In the genomic region with DNA sequence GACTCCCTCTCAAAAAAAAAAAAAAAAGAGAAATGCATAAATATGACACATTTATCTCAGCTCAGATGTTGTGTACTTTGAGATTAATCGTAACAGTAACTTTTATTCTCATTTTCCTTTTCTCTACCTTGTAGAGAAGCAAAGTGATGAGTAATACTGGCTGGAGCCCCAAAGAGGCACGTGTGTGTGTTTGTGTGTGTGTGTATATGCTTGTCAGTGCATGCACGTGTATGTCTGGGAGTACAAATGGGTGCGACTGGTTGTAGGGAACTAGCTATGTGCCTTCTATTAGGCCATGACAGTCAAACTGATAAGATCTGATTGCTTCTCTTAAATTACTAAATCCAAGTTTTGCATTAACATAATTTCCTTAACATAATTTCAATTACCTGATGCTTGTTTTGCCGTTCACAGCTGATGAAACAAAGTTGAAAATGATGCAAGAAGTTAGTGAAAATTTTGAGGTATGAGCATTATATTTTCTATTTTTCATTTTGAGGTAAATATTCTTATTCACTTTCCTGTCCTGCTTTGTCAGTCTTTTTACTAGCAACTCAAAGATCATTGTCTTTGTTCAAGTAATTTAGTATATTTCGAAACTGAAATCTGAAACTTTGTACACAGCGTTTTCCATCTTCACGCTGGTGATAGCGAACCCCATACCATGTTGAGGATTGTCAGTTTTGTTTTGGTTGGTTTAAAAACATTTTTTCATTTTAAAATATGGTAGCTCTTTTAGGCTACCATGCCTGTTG, we compare ENCODE assay signal across 24 cellular contexts. TPM values are rescaled to one million over a fixed set of nuclear protein-coding genes. Genes with fewer than 3 reads are reported as not detected.
DNase-seq lines count a peak whose midpoint lies in the region; ATAC-seq and TF ChIP-seq lines count a peak whose summit lies in the region.
"Had no signal": no experiment of that assay in that cellular context is flagged by ENCODE, and none has a peak within 500 bp of the region (broad histone marks: within the 10 kb centered on the region; RNA-seq: fewer than 3 reads in every experiment).

No MANE protein-coding gene starts in this region.

- no peak for TF ChIP-seq POLR2A in lower leg skin (IDR thresholded peaks at IDR 0.05)

- peaks cover 24% of the 10 kb centered on the region for H3K36me3 ChIP-seq in CD8-positive, alpha-beta T cell (ENCODE audit: insufficient read depth, low read length)
- peaks cover 49% of the 10 kb centered on the region for H3K36me3 ChIP-seq in left ventricle myocardium inferior
- H3K36me3 ChIP-seq: uterus had no signal

- H3K27me3 Mint-ChIP-seq in CD8-positive, alpha-beta T cell (ENCODE audit: low read depth) = no peaks in the 10 kb centered on the region
- H3K27me3 Mint-ChIP-seq in activated T-helper 17 cell treated with anti-CD3 and anti-CD28 coated beads, Interleukin-2, amount 50 U/mL, for 72 hours = no peaks in the 10 kb centered on the region

- ATAC-seq in CD8-positive, alpha-beta T cell = no peak
- ATAC-seq in activated T-helper 17 cell treated with anti-CD3 and anti-CD28 coated beads, Interleukin-2, amount 50 U/mL, for 72 hours (replicated peaks) = peak; percentile 47
- ATAC-seq: GM12878 had no signal

- no peak overlapping the region for H3K4me3 ChIP-seq in CD8-positive, alpha-beta T cell (ENCODE audit: low read depth, low read length)
- H3K4me3 ChIP-seq in lower leg skin (ENCODE audit: low read depth, poor library complexity, severe bottlenecking) = no peak overlapping the region
- no peak overlapping the region for H3K4me3 ChIP-seq in left ventricle myocardium inferior
- H3K4me3 ChIP-seq: hepatocyte, sigmoid colon, uterus had no signal

- no peak overlapping the region for H3K4me3 Mint-ChIP-seq in CD8-positive, alpha-beta T cell
- peak overlapping the region; percentile 89 for H3K4me3 Mint-ChIP-seq in activated T-helper 17 cell treated with anti-CD3 and anti-CD28 coated beads, Interleukin-2, amount 50 U/mL, for 72 hours
- H3K4me3 Mint-ChIP-seq: CD14-positive monocyte, H9 had no signal

- H3K27me3 ChIP-seq in CD8-positive, alpha-beta T cell (ENCODE audit: insufficient read depth, low read length) = no peaks in the 10 kb centered on the region
- no peaks in the 10 kb centered on the region for H3K27me3 ChIP-seq in left ventricle myocardium inferior (ENCODE audit: low read depth)
- H3K27me3 ChIP-seq: brain microvascular endothelial cell, hepatocyte, sigmoid colon, uterus had no signal

- no peaks in the 10 kb centered on the region for H3K9me3 Mint-ChIP-seq in CD8-positive, alpha-beta T cell
- H3K9me3 Mint-ChIP-seq in activated T-helper 17 cell treated with anti-CD3 and anti-CD28 coated beads, Interleukin-2, amount 50 U/mL, for 72 hours = no peaks in the 10 kb centered on the region
- H3K9me3 Mint-ChIP-seq: CD14-positive monocyte, H9 had no signal

- DNase-seq in activated CD8-positive, alpha-beta memory T cell treated with anti-CD3 and anti-CD28 coated beads, Interleukin-2, amount 50 U/mL, for 48 hours = peak; percentile 33
- no peak for DNase-seq in activated CD8-positive, alpha-beta memory T cell treated with anti-CD3 and anti-CD28 coated beads for 24 hours
- DNase-seq in CD8-positive, alpha-beta T cell = no peak
- DNase-seq in lower leg skin (ENCODE audit: low spot score in 2 of 2) = peak; percentile 60 to 64
- DNase-seq in left ventricle myocardium inferior = no peak
- DNase-seq in NCI-H1105 treated with DMSO at 0.1 percent for 48 hours (lab: John Stamatoyannopoulos, UW) = no peak
- no peak for DNase-seq in substantia nigra (lab: John Stamatoyannopoulos, UW)
- DNase-seq: ACHN; brain microvascular endothelial cell; cortex of kidney; H9; Karpas-422; NCI-H1105; NCI-H2081 treated with DMSO at 0.1 percent for 48 hours; NK-92 treated with Interleukin-12 subunit alpha and Interleukin-12 subunit beta, amount 100 ng/mL, for 24 hours; sigmoid colon; uterus had no signal

- WGBS in lower leg skin, 2 donors = 56 to 64% methylated on average over 9 of the region's 9 CpGs

- intact Hi-C loops in CD8-positive, alpha-beta T cell (cut with DNase I, micrococcal nuclease) = loop anchor here in 1 of 2 experiments (10.0 kb wide), 1 partner anchor 443 kb away; a partner anchor contains a TSS
- intact Hi-C loops in lower leg skin (cut with DNase I; ENCODE audit: low total_unique reads) = no loop called here
- intact Hi-C loops in left ventricle myocardium inferior (cut with micrococcal nuclease) = no loop called here

- H3K9me3 ChIP-seq in CD8-positive, alpha-beta T cell (ENCODE audit: low read length) = no peaks in the 10 kb centered on the region
- H3K9me3 ChIP-seq in left ventricle myocardium inferior (replicated peaks) = no peaks in the 10 kb centered on the region
- H3K9me3 ChIP-seq: sigmoid colon, uterus had no signal

- no peak for TF ChIP-seq CTCF in CD8-positive, alpha-beta T cell (IDR thresholded peaks at IDR 0.05)
- TF ChIP-seq CTCF in lower leg skin (IDR thresholded peaks at IDR 0.05) = no peak
- TF ChIP-seq CTCF in left ventricle myocardium inferior (IDR thresholded peaks at IDR 0.05; ENCODE audit: borderline replicate concordance) = no peak

- H3K27ac ChIP-seq in CD8-positive, alpha-beta T cell (ENCODE audit: low read depth, low read length) = no peak overlapping the region
- H3K27ac ChIP-seq in left ventricle myocardium inferior (replicated peaks) = no peak overlapping the region
- H3K27ac ChIP-seq in substantia nigra (ENCODE audit: low read depth, low read length, poor library complexity, severe bottlenecking) = no peak overlapping the region
- H3K27ac ChIP-seq: brain microvascular endothelial cell, hepatocyte, sigmoid colon, uterus had no signal

- H3K27ac Mint-ChIP-seq in CD8-positive, alpha-beta T cell = peak overlapping the region; percentile 57
- H3K27ac Mint-ChIP-seq in activated T-helper 17 cell treated with anti-CD3 and anti-CD28 coated beads, Interleukin-2, amount 50 U/mL, for 72 hours = peak overlapping the region; percentile 90
- H3K27ac Mint-ChIP-seq: CD14-positive monocyte, H9 had no signal

- POLR2A ChIA-PET in CD8-positive, alpha-beta T cell (lab: Charles Lee) = interaction anchor here (0.7 kb wide), 1 partner anchor 515 kb away, joined by 4 read pairs; no protein-coding TSS in a partner anchor

- CTCF ChIA-PET in CD8-positive, alpha-beta T cell (lab: Charles Lee) = interaction anchor here (1.5 kb wide), 1 partner anchor 21 kb away, joined by 4 read pairs; no protein-coding TSS in a partner anchor

- peaks cover 54% of the 10 kb centered on the region for H3K36me3 Mint-ChIP-seq in CD8-positive, alpha-beta T cell
- H3K36me3 Mint-ChIP-seq in activated T-helper 17 cell treated with anti-CD3 and anti-CD28 coated beads, Interleukin-2, amount 50 U/mL, for 72 hours (ENCODE audit: low read depth) = peaks cover 65% of the 10 kb centered on the region

- peaks cover 33% of the 10 kb centered on the region for H3K4me1 Mint-ChIP-seq in CD8-positive, alpha-beta T cell (ENCODE audit: low read depth)
- H3K4me1 Mint-ChIP-seq in activated T-helper 17 cell treated with anti-CD3 and anti-CD28 coated beads, Interleukin-2, amount 50 U/mL, for 72 hours = peaks cover 11% of the 10 kb centered on the region

- peaks cover 16% of the 10 kb centered on the region for H3K4me1 ChIP-seq in CD8-positive, alpha-beta T cell (ENCODE audit: insufficient read depth, low read length)
- H3K4me1 ChIP-seq in left ventricle myocardium inferior = peaks cover 31% of the 10 kb centered on the region

RNA-seq across cellular contexts. Expression of a gene that starts 3.4 kb away (rescaled TPM):
- total RNA-seq in CD8-positive, alpha-beta T cell = 10 to 100 TPM; 39.8 to 43.0 TPM
- 10 to 100 TPM; 59.1 to 69.5 TPM for total RNA-seq in activated T-helper 17 cell treated with anti-CD3 and anti-CD28 coated beads, Interleukin-2, amount 50 U/mL, for 72 hours
- 10 to 100 TPM; 46.4 to 69.4 (median 53.0) TPM for total RNA-seq in lower leg skin
- total RNA-seq in left ventricle myocardium inferior = 15.5 TPM

RNA-seq across cellular contexts. Expression of a gene that starts 11.9 kb away (rescaled TPM):
- total RNA-seq in CD8-positive, alpha-beta T cell = not detected
- not detected for total RNA-seq in activated T-helper 17 cell treated with anti-CD3 and anti-CD28 coated beads, Interleukin-2, amount 50 U/mL, for 72 hours
- total RNA-seq in lower leg skin (1 to 10 TPM in 1 of 4 donors, under 1 TPM in 1, not detected in 2; 0.10 to 3.4 TPM), left ventricle myocardium inferior (not detected)
- total RNA-seq: HT1080, lung microvascular endothelial cell, NCI-H460 had no signal

Comparison
In these comparisons a context has a peak if more than half of its experiments do, and no peak if none do; other contexts are left out.
1. DNase-seq: peak in activated CD8-positive, alpha-beta memory T cell treated with anti-CD3 and anti-CD28 coated beads, Interleukin-2, amount 50 U/mL, for 48 hours (single experiment) and lower leg skin (2 of 2); none in activated CD8-positive, alpha-beta memory T cell treated with anti-CD3 and anti-CD28 coated beads for 24 hours (single experiment), CD8-positive, alpha-beta T cell (0 of 7), left ventricle myocardium inferior (single experiment), NCI-H1105 treated with DMSO at 0.1 percent for 48 hours (single experiment) and substantia nigra (0 of 49).